15 cellular contexts compared by ENCODE assay signal in genomic region chr7:50513166-50513871, GRCh38. TPM values are rescaled to one million over a fixed set of nuclear protein-coding genes. Genes with fewer than 3 reads are reported as not detected.
A peak's percentile ranks its signal among the peaks of the same experiment; 100 is the strongest.
DNase-seq lines count a peak whose midpoint lies in the region; ATAC-seq, FAIRE-seq and TF ChIP-seq lines count a peak whose summit lies in the region.
"Had no signal": no experiment of that assay in that cellular context is flagged by ENCODE, and none has a peak within 500 bp of the region (broad histone marks: within the 10 kb centered on the region; RNA-seq: fewer than 3 reads in every experiment).

No MANE protein-coding gene starts in this region.

- H4K20me1 ChIP-seq in K562 (replicated peaks; ENCODE audit: control insufficient read depth, insufficient read depth, low read length): no peaks in the 10 kb centered on the region

- no peaks in the 10 kb centered on the region for H3K27me3 ChIP-seq in Caco-2 (replicated peaks; ENCODE audit: control insufficient read depth, insufficient read depth, low read length)
- no peaks in the 10 kb centered on the region for H3K27me3 ChIP-seq in K562 (ENCODE audit: control insufficient read depth in 2 of 2, insufficient read depth in 2 of 2, low read length in 2 of 2)
- H3K27me3 ChIP-seq in foreskin keratinocyte: no peaks in the 10 kb centered on the region
- H3K27me3 ChIP-seq in neuronal stem cell (ENCODE audit: control insufficient read depth in 3 of 3, insufficient read depth in 3 of 3, low read depth in 1 of 3, low read length in 3 of 3): no peaks in the 10 kb centered on the region

- in situ Hi-C loops in K562 (cut with MboI): no loop called here

- FAIRE-seq in K562 (lab: Jason Lieb, UNC): no peak
- FAIRE-seq: D721Med, H54 had no signal

- H3K14ac ChIP-seq in neuronal stem cell (ENCODE audit: low read length): no peak overlapping the region

- peaks cover 40% of the 10 kb centered on the region for H3K9me3 Mint-ChIP-seq in Caco-2 (ENCODE audit: unreplicated experiment)

- peak overlapping the region; percentile 39 for H2BK15ac ChIP-seq in neuronal stem cell (ENCODE audit: low read length)

- POLR2A ChIA-PET in Caco-2 (lab: Charles Lee): no interaction called here
- POLR2A ChIA-PET in K562 (lab: Yijun Ruan, JAX): interaction anchor here (1.1 to 1.5 kb wide), 2 partner anchors 11 to 16 kb away, joined by 3 read pairs; no protein-coding TSS in a partner anchor

- no peak overlapping the region for H3K4me3 ChIP-seq in Caco-2 (ENCODE audit: low read depth, low read length)
- no peak overlapping the region for H3K4me3 ChIP-seq in K562
- no peak overlapping the region for H3K4me3 ChIP-seq in neuronal stem cell (ENCODE audit: low read length in 2 of 2)

- H4K8ac ChIP-seq in neuronal stem cell (ENCODE audit: low read depth, low read length): no peak overlapping the region

- H3K18ac ChIP-seq in neuronal stem cell (ENCODE audit: low read length): peak overlapping the region; percentile 35

- H3K27me3 Mint-ChIP-seq in Caco-2 (ENCODE audit: insufficient read depth, unreplicated experiment): no peaks in the 10 kb centered on the region

- H3K9me3 ChIP-seq in Caco-2 (0 out of 2 replicates have a peak, but pooled peaks cover 6% of the 10 kb centered on the region), K562 (replicated peaks; ENCODE audit: control insufficient read depth, insufficient read depth, low read depth, low read length) (no peaks in the 10 kb centered on the region; the same call in 1 of the 2 replicates), neuronal stem cell (replicated peaks in 1 of 2; ENCODE audit: control insufficient read depth in 2 of 2, insufficient read depth in 1 of 2, low read depth in 1 of 2, low read length in 2 of 2) (no peaks in the 10 kb centered on the region)

- intact Hi-C loops in Caco-2 (cut with micrococcal nuclease; ENCODE audit: unreplicated experiment): no loop called here
- intact Hi-C loops in K562 (cut with micrococcal nuclease): no loop called here
- intact Hi-C loops in cardiac septum (cut with DNase I): no loop called here

- 36% methylated on average over 13 of the region's 14 CpGs for WGBS in K562 (ENCODE audit: insufficient coverage, low coverage, missing lambda C conversion rate)
- no CpG with 5 or more reads among the region's 14 CpGs for WGBS in neuronal stem cell (ENCODE audit: extremely low coverage in 2 of 2, insufficient read length in 2 of 2, insufficient replicate concordance in 1 of 2), 2 donors

- peak overlapping the region; percentile 68 for H3K4me2 ChIP-seq in K562 (ENCODE audit: insufficient read depth, low read length)
- H3K4me2 ChIP-seq in neuronal stem cell (ENCODE audit: insufficient read depth, low read length, poor library complexity, severe bottlenecking): no peak overlapping the region

- H2BK5ac ChIP-seq in neuronal stem cell (ENCODE audit: low read length): no peak overlapping the region

- no peak overlapping the region for H3K4me3 Mint-ChIP-seq in Caco-2 (ENCODE audit: unreplicated experiment)
- H3K4me3 Mint-ChIP-seq: CD4-positive, alpha-beta T cell had no signal

- H3K27ac ChIP-seq in K562 (ENCODE audit: extremely low read depth, low read depth, low read length) (peak overlapping the region; percentile 9; the same call in 2 of the 3 replicates), foreskin keratinocyte (no peak overlapping the region), neuronal stem cell (replicated peaks; ENCODE audit: low read length) (no peak overlapping the region)

- no peak for TF ChIP-seq POLR2A in K562 (conservative IDR thresholded peaks at IDR 0.05)

- no peak for TF ChIP-seq EP300 in K562 (IDR thresholded peaks at IDR 0.05; ENCODE audit: low read length)

- ATAC-seq in K562 (peak; percentile 89), foreskin keratinocyte (peak; percentile 77), HG02938 (IDR thresholded peaks at IDR 0.05; ENCODE audit: unreplicated experiment) (no peak), GM19467 (IDR thresholded peaks at IDR 0.05; ENCODE audit: unreplicated experiment) (no peak)

- no peaks in the 10 kb centered on the region for H3K9me1 ChIP-seq in K562 (ENCODE audit: control insufficient read depth, insufficient read depth, low read length)

- H3K27ac Mint-ChIP-seq in Caco-2 (ENCODE audit: unreplicated experiment): peak overlapping the region; percentile 63
- H3K27ac Mint-ChIP-seq: CD4-positive, alpha-beta T cell had no signal

- peak overlapping the region; percentile 94 for H2AFZ ChIP-seq in K562 (ENCODE audit: low read depth, low read length)
- no peak overlapping the region for H2AFZ ChIP-seq in neuronal stem cell (ENCODE audit: low read length)

- no peak overlapping the region for H2BK120ac ChIP-seq in neuronal stem cell (ENCODE audit: low read depth, low read length)

- no peak overlapping the region for H2AK5ac ChIP-seq in neuronal stem cell (ENCODE audit: low read depth, low read length)

- H3K79me2 ChIP-seq in K562 (ENCODE audit: control insufficient read depth, insufficient read depth, low read length): no peaks in the 10 kb centered on the region

- H3K4ac ChIP-seq in neuronal stem cell (ENCODE audit: low read length): no peak overlapping the region

- H3K36me3 ChIP-seq in Caco-2 (ENCODE audit: control insufficient read depth, insufficient read depth, low read length): no peaks in the 10 kb centered on the region
- H3K36me3 ChIP-seq in K562 (ENCODE audit: control insufficient read depth, insufficient read depth, low read length): no peaks in the 10 kb centered on the region
- H3K36me3 ChIP-seq in neuronal stem cell (replicated peaks in 1 of 2; ENCODE audit: control insufficient read depth in 2 of 2, insufficient read depth in 2 of 2, low read length in 2 of 2): no peaks in the 10 kb centered on the region

- H3K4me1 Mint-ChIP-seq in Caco-2 (ENCODE audit: low read depth, unreplicated experiment): peaks cover 18% of the 10 kb centered on the region

- H2BK12ac ChIP-seq in neuronal stem cell (ENCODE audit: low read length): no peak overlapping the region

- H3K9ac ChIP-seq in K562 (ENCODE audit: insufficient read depth in 1 of 2, low read depth in 2 of 2, low read length in 2 of 2) (peak overlapping the region in 1 of 2 experiments; percentile 53; a peak in 2 of 4 replicates), neuronal stem cell (ENCODE audit: low read depth, low read length, poor library complexity) (no peak overlapping the region)

- H3K4me1 ChIP-seq in Caco-2 (peaks cover 8% of the 10 kb centered on the region), K562 (replicated peaks in 1 of 2; ENCODE audit: control insufficient read depth in 2 of 2, insufficient read depth in 2 of 2, low read length in 2 of 2) (peaks cover 4 to 8% of the 10 kb centered on the region in 2 experiments; a peak in 3 of 5 replicates), foreskin keratinocyte (no peaks in the 10 kb centered on the region), neuronal stem cell (ENCODE audit: control insufficient read depth in 2 of 2, insufficient read depth in 1 of 2, low read depth in 1 of 2, low read length in 2 of 2) (peaks cover 0 to under 1% of the 10 kb centered on the region in 2 donors)

- no peak overlapping the region for H3K23ac ChIP-seq in neuronal stem cell (ENCODE audit: low read depth, low read length, poor library complexity)

- no peak for TF ChIP-seq RAD21 in K562 (CRISPR knock-in tag; conservative IDR thresholded peaks at IDR 0.05 in 1 of 2, IDR thresholded peaks at IDR 0.05 in 1 of 2)

- H4K91ac ChIP-seq in neuronal stem cell (ENCODE audit: low read depth, low read length, poor library complexity): no peak overlapping the region

- H3K36me3 Mint-ChIP-seq in Caco-2 (ENCODE audit: insufficient read depth, unreplicated experiment): peaks cover 30% of the 10 kb centered on the region

- no peaks in the 10 kb centered on the region for H3K79me1 ChIP-seq in neuronal stem cell (ENCODE audit: low read depth, low read length)

- BruUV-seq in Caco-2 (replicated peaks; lab: Mats Ljungman, UMichigan) (no TSS peak), K562 (replicated peaks; lab: Mats Ljungman, UMichigan) (no TSS peak)

- CTCF ChIA-PET in Caco-2 (lab: Charles Lee): no interaction called here
- CTCF ChIA-PET in K562 (lab: Yijun Ruan, JAX; ENCODE audit: low intra/inter-chr PET ratio): no interaction called here

- TF ChIP-seq CTCF in Caco-2 (IDR thresholded peaks at IDR 0.05; ENCODE audit: insufficient read depth in 1 of 2, low read depth in 1 of 2, low read length in 1 of 2, severe bottlenecking in 1 of 2, unreplicated experiment in 1 of 2): no peak
- no peak for TF ChIP-seq CTCF in K562 (IDR thresholded peaks at IDR 0.05 in 2 of 3, conservative IDR thresholded peaks at IDR 0.05 in 1 of 3; ENCODE audit: insufficient read depth in 2 of 3, low read depth in 1 of 3, low read length in 3 of 3)
- no peak for TF ChIP-seq CTCF in foreskin keratinocyte (conservative IDR thresholded peaks at IDR 0.05)

- DNase-seq in Caco-2 (no peak), K562 (ENCODE audit: extremely low read depth in 1 of 4, low spot score in 3 of 4) (peak in 1 of 4 experiments; percentile 45), foreskin keratinocyte (no peak), neuronal stem cell (ENCODE audit: low spot score) (no peak), cardiac septum (ENCODE audit: low spot score) (no peak)
- no peak for DNase-seq in stimulated activated CD4-positive, alpha-beta T cell treated with anti-CD3 and anti-CD28 coated beads, Interleukin-4, amount 100 ng/mL, for 1 hour
- DNase-seq: CD4-positive, alpha-beta T cell; DND-41; GDM1; IMR-90 had no signal

TF ChIP-seq in K562, 482 proteins besides CTCF, POLR2A, EP300 and RAD21 (continues in another document):
- TF ChIP-seq ZNF217 (CRISPR knock-in tag; IDR thresholded peaks at IDR 0.05): no peak

RNA-seq across cellular contexts. Expression of gene DDC, which starts 51.9 kb away (rescaled TPM):
- total RNA-seq in Caco-2 (2022) (75.9 and 87.0 TPM in 2 replicates), K562 (2014; rRNA removed) (not detected in 2 replicates), K562 (2014; rRNA removed; fragmentation: Illumina TruSeq; extraction: Trizol) (not detected in 2 replicates), K562 (2015; rRNA removed; fragmentation: Illumina TruSeq; extraction: Trizol) (not detected in 2 replicates), K562 (2021) (not detected in 2 replicates), foreskin keratinocyte (not detected in 2 replicates), cardiac septum (not detected)
- total RNA-seq in K562 (2011; cell fraction: chromatin; rRNA removed; ENCODE audit: low replicate concordance): not detected in 2 replicates
- total RNA-seq in K562 (2011; cell fraction: nucleolus; rRNA removed): not detected in 2 replicates
- not detected in 2 replicates for total RNA-seq in K562 (2011; cell fraction: nucleoplasm; rRNA removed)
- polyA plus RNA-seq in K562 (2011; rRNA removed) (not detected in 2 replicates), K562 (2014; fragmentation: Illumina TruSeq; extraction: Trizol) (not detected in 2 replicates), K562 (2014; fragmentation: Nextera tagmentation; extraction: Ambion mirVana) (not detected), K562 (2014; rRNA removed) (0.18 TPM in 1 of 2 replicates, not detected in the other), foreskin keratinocyte (not detected in 2 replicates)
- polyA plus RNA-seq in K562 (2011; cell fraction: cytosol; rRNA removed): not detected in 2 replicates
- not detected in 2 replicates for polyA plus RNA-seq in K562 (2011; cell fraction: nucleus; rRNA removed)
- polyA plus RNA-seq in K562 (2012): not detected in 2 replicates
- polyA minus RNA-seq in K562 (2011; rRNA and poly(A)+ RNA removed): not detected in 2 replicates
- polyA minus RNA-seq in K562 (2011; cell fraction: cytosol; rRNA and poly(A)+ RNA removed): not detected in 2 replicates
- not detected in 2 replicates for polyA minus RNA-seq in K562 (2011; cell fraction: nucleus; rRNA and poly(A)+ RNA removed)
- not detected for polyA plus RNA-seq in neuronal stem cell (2013, experiment 1 of 2)
- polyA plus RNA-seq in neuronal stem cell (2013, experiment 2 of 2): 0.11 TPM
- total RNA-seq: A673; CD4-positive, alpha-beta T cell; IMR-90 had no signal
- polyA plus RNA-seq: IMR-90 had no signal

Comparison
In these comparisons a context has a peak if more than half of its experiments do, and no peak if none do; other contexts are left out.
1. ATAC-seq: peak in K562 (single experiment) and foreskin keratinocyte (single experiment); none in HG02938 (single experiment) and GM19467 (single experiment).
2. RNA of gene DDC, which starts 51.9 kb away (total RNA-seq): 75.9 to 87.0 TPM in Caco-2; not detected in cardiac septum (single experiment), not detected in K562 and not detected in foreskin keratinocyte; every median in the first group is over 10 times any median in the second.